Comparison of ENCODE assay signal across 8 cellular contexts in genomic region chr9:128892223-128892892, GRCh38. TPM values are rescaled to one million over a fixed set of nuclear protein-coding genes. Genes with fewer than 3 reads are reported as not detected.
DNase-seq lines count a peak whose midpoint lies in the region; ATAC-seq lines count a peak whose summit lies in the region.

No MANE protein-coding gene starts in this region.

- H3K27ac ChIP-seq in neuronal stem cell (replicated peaks; ENCODE audit: low read length) = no peak overlapping the region

- peak; percentile 94 for DNase-seq in EL
- no peak for DNase-seq in T-helper 17 cell
- DNase-seq in fibroblast of gingiva (ENCODE audit: low read depth) = peak; percentile 96
- DNase-seq in neuronal stem cell (ENCODE audit: low spot score) = no peak
- no peak for DNase-seq in activated effector memory CD4-positive, alpha-beta T cell treated with Interleukin-2 at 50 U/mL for 16 hours
- no peak for DNase-seq in T-helper 2 cell

- no peak overlapping the region for H3K4me2 ChIP-seq in neuronal stem cell (ENCODE audit: insufficient read depth, low read length, poor library complexity, severe bottlenecking)

- H3K79me1 ChIP-seq in neuronal stem cell (ENCODE audit: low read depth, low read length) = peaks cover 16% of the 10 kb centered on the region

- peak overlapping the region; percentile 78 for H3K27ac Mint-ChIP-seq in T-helper 17 cell

- peak overlapping the region; percentile 15 for H3K14ac ChIP-seq in neuronal stem cell (ENCODE audit: low read length)

- H3K4ac ChIP-seq in neuronal stem cell (ENCODE audit: low read length) = no peak overlapping the region

- peaks cover 7% of the 10 kb centered on the region in 2 donors for H3K4me1 ChIP-seq in neuronal stem cell (ENCODE audit: control insufficient read depth in 2 of 2, insufficient read depth in 1 of 2, low read depth in 1 of 2, low read length in 2 of 2)

- no peak overlapping the region for H2BK5ac ChIP-seq in neuronal stem cell (ENCODE audit: low read length)

- no peak overlapping the region for H2BK15ac ChIP-seq in neuronal stem cell (ENCODE audit: low read length)

- no peak overlapping the region for H3K18ac ChIP-seq in neuronal stem cell (ENCODE audit: low read length)

- peak overlapping the region; percentile 46 for H2BK12ac ChIP-seq in neuronal stem cell (ENCODE audit: low read length)

- no peak overlapping the region for H3K4me3 Mint-ChIP-seq in T-helper 17 cell

- H3K27me3 Mint-ChIP-seq in T-helper 17 cell = no peaks in the 10 kb centered on the region

- no CpG with 5 or more reads among the region's 17 CpGs for WGBS in neuronal stem cell (ENCODE audit: extremely low coverage in 2 of 2, insufficient read length in 2 of 2, insufficient replicate concordance in 1 of 2), 2 donors

- no peak overlapping the region for H4K91ac ChIP-seq in neuronal stem cell (ENCODE audit: low read depth, low read length, poor library complexity)

- H3K23ac ChIP-seq in neuronal stem cell (ENCODE audit: low read depth, low read length, poor library complexity) = peak overlapping the region; percentile 67

- H3K9me3 ChIP-seq in T-helper 17 cell (ENCODE audit: control insufficient read depth, low read length, poor library complexity, severe bottlenecking) (no peaks in the 10 kb centered on the region), neuronal stem cell (replicated peaks in 1 of 2; ENCODE audit: control insufficient read depth in 2 of 2, insufficient read depth in 1 of 2, low read depth in 1 of 2, low read length in 2 of 2) (no peaks in the 10 kb centered on the region)

- peaks cover 2% of the 10 kb centered on the region for H3K36me3 Mint-ChIP-seq in T-helper 17 cell (ENCODE audit: low read depth)

- no peak overlapping the region for H2AFZ ChIP-seq in neuronal stem cell (ENCODE audit: low read length)

- no peak overlapping the region for H4K8ac ChIP-seq in neuronal stem cell (ENCODE audit: low read depth, low read length)

- no peak overlapping the region for H2AK5ac ChIP-seq in neuronal stem cell (ENCODE audit: low read depth, low read length)

- peaks cover 15 to 73% of the 10 kb centered on the region in 2 donors for H3K36me3 ChIP-seq in neuronal stem cell (replicated peaks in 1 of 2; ENCODE audit: control insufficient read depth in 2 of 2, insufficient read depth in 2 of 2, low read length in 2 of 2)

- no peak overlapping the region for H2BK120ac ChIP-seq in neuronal stem cell (ENCODE audit: low read depth, low read length)

- H3K27me3 ChIP-seq in neuronal stem cell (ENCODE audit: control insufficient read depth in 3 of 3, insufficient read depth in 3 of 3, low read depth in 1 of 3, low read length in 3 of 3) = no peaks in the 10 kb centered on the region

- H3K4me3 ChIP-seq in neuronal stem cell (ENCODE audit: low read length in 2 of 2) = no peak overlapping the region

- H3K9ac ChIP-seq in neuronal stem cell (ENCODE audit: low read depth, low read length, poor library complexity) = peak overlapping the region; percentile 37

- peak; percentile 50 for ATAC-seq in T-helper 17 cell
- no peak for ATAC-seq in GM21786 (IDR thresholded peaks at IDR 0.05; ENCODE audit: unreplicated experiment)
- no peak for ATAC-seq in HG03196 (IDR thresholded peaks at IDR 0.05; ENCODE audit: unreplicated experiment)

- peaks cover 32% of the 10 kb centered on the region for H3K4me1 Mint-ChIP-seq in T-helper 17 cell

RNA-seq across cellular contexts. Expression of gene LRRC8A, which starts 10.4 kb away (rescaled TPM):
- 10 to 100 TPM; 28.9 to 30.3 TPM for total RNA-seq in T-helper 17 cell
- polyA plus RNA-seq in neuronal stem cell (2013, experiment 1 of 2) = 28.5 TPM
- polyA plus RNA-seq in neuronal stem cell (2013, experiment 2 of 2) = 29.6 TPM

RNA-seq across cellular contexts. Expression of gene KYAT1, which starts 10.6 kb away (rescaled TPM):
- total RNA-seq in T-helper 17 cell = 1 to 10 TPM; 4.8 to 5.7 TPM
- 19.9 TPM for polyA plus RNA-seq in neuronal stem cell (2013, experiment 1 of 2)
- polyA plus RNA-seq in neuronal stem cell (2013, experiment 2 of 2) = 19.3 TPM

RNA-seq across cellular contexts. Expression of gene PHYHD1, which starts 28.4 kb away (rescaled TPM):
- total RNA-seq in T-helper 17 cell = under 1 TPM in 1 of 2 donors, not detected in 1; 0.45 TPM
- 13.0 TPM for polyA plus RNA-seq in neuronal stem cell (2013, experiment 1 of 2)
- 12.5 TPM for polyA plus RNA-seq in neuronal stem cell (2013, experiment 2 of 2)

RNA-seq across cellular contexts. Expression of gene DOLK, which starts 55.0 kb away (rescaled TPM):
- total RNA-seq in T-helper 17 cell = 1 to 10 TPM; 5.1 to 7.4 TPM
- 10.1 TPM for polyA plus RNA-seq in neuronal stem cell (2013, experiment 1 of 2)
- polyA plus RNA-seq in neuronal stem cell (2013, experiment 2 of 2) = 9.7 TPM

RNA-seq across cellular contexts. Expression of gene NUP188, which starts 55.1 kb away (rescaled TPM):
- 10 to 100 TPM; 62.2 to 75.1 TPM for total RNA-seq in T-helper 17 cell
- polyA plus RNA-seq in neuronal stem cell (2013, experiment 1 of 2) = 25.1 TPM
- polyA plus RNA-seq in neuronal stem cell (2013, experiment 2 of 2) = 24.6 TPM

Comparison
In these comparisons a context has a peak if more than half of its experiments do, and no peak if none do; other contexts are left out.
1. DNase-seq: peak in EL (single experiment) and fibroblast of gingiva (single experiment); none in T-helper 17 cell (0 of 3), neuronal stem cell (single experiment), activated effector memory CD4-positive, alpha-beta T cell treated with Interleukin-2 at 50 U/mL for 16 hours (single experiment) and T-helper 2 cell (0 of 5).